Comparison of ENCODE assay signal across 25 cellular contexts in genomic region chr14:101407328-101407727, GRCh38.
"Had no signal": no experiment of that assay in that cellular context is flagged by ENCODE, and none has a peak within 500 bp of the region (broad histone marks: within the 10 kb centered on the region; RNA-seq: fewer than 3 reads in every experiment).

No MANE protein-coding gene starts in this region.

- H3K27ac ChIP-seq: body of pancreas, cardiac muscle cell, neutrophil, parathyroid adenoma had no signal

- H3K79me2 ChIP-seq: hepatocyte, parathyroid adenoma had no signal

- H2AFZ ChIP-seq: hepatocyte, parathyroid adenoma had no signal

- H3K4me3 Mint-ChIP-seq: activated CD8-positive, alpha-beta memory T cell treated with anti-CD3 and anti-CD28 coated beads, Interleukin-2, amount 10 ng/mL, durations not matched to agents 7 days and 5 days; activated CD8-positive, alpha-beta T cell treated with anti-CD3 and anti-CD28 coated beads for 36 hours; activated naive CD4-positive, alpha-beta T cell treated with anti-CD3 and anti-CD28 coated beads, Interleukin-2, amount 10 ng/mL, durations not matched to agents 7 days and 5 days; effector memory CD8-positive, alpha-beta T cell; immature natural killer cell; naive thymus-derived CD8-positive, alpha-beta T cell; stimulated activated effector memory CD8-positive, alpha-beta T cell treated with anti-CD3 and anti-CD28 coated beads, Interleukin-12 subunit alpha, Interleukin-12 subunit beta, amount 100 ng/mL, for 72 hours; stimulated activated naive CD8-positive, alpha-beta T cell treated with anti-CD3 and anti-CD28 coated beads, Interleukin-15, amount 100 ng/mL, for 72 hours had no signal

- H3K9ac ChIP-seq: parathyroid adenoma had no signal

- H3K4me3 ChIP-seq: body of pancreas, cardiac muscle cell, hepatocyte, left lung, transverse colon had no signal

- DNase-seq: activated CD4-positive, alpha-beta T cell treated with anti-CD3 and anti-CD28 coated beads for 48 hours; activated CD8-positive, alpha-beta memory T cell treated with anti-CD3 and anti-CD28 coated beads, Interleukin-2, amount 10 ng/mL, durations not matched to agents 7 days and 5 days; activated CD8-positive, alpha-beta T cell treated with anti-CD3 and anti-CD28 coated beads for 36 hours; activated effector memory CD4-positive, alpha-beta T cell treated with anti-CD3 and anti-CD28 coated beads, Interleukin-2, amount 50 U/mL, for 16 hours; activated naive CD4-positive, alpha-beta T cell treated with anti-CD3 and anti-CD28 coated beads, Interleukin-2, amount 10 ng/mL, durations not matched to agents 7 days and 5 days; activated T-cell treated with anti-CD3 and anti-CD28 coated beads for 4 hours; body of pancreas; dermis blood vessel endothelial cell; effector memory CD8-positive, alpha-beta T cell; foreskin melanocyte; immature natural killer cell; kidney glomerular epithelial cell; left lung; naive thymus-derived CD8-positive, alpha-beta T cell; small intestine; stimulated activated CD4-positive, alpha-beta T cell treated with anti-CD3 and anti-CD28 coated beads, Interleukin-2, amount 100 ng/mL, for 24 hours; stimulated activated naive CD8-positive, alpha-beta T cell treated with anti-CD3 and anti-CD28 coated beads, Interleukin-15, amount 100 ng/mL, for 72 hours; T-helper 2 cell; transverse colon had no signal

- H3K36me3 Mint-ChIP-seq: activated CD8-positive, alpha-beta memory T cell treated with anti-CD3 and anti-CD28 coated beads, Interleukin-2, amount 10 ng/mL, durations not matched to agents 7 days and 5 days; activated naive CD4-positive, alpha-beta T cell treated with anti-CD3 and anti-CD28 coated beads, Interleukin-2, amount 10 ng/mL, durations not matched to agents 7 days and 5 days; immature natural killer cell; naive thymus-derived CD8-positive, alpha-beta T cell; stimulated activated effector memory CD8-positive, alpha-beta T cell treated with anti-CD3 and anti-CD28 coated beads, Interleukin-12 subunit alpha, Interleukin-12 subunit beta, amount 100 ng/mL, for 72 hours had no signal

- H3K4me1 Mint-ChIP-seq: activated CD8-positive, alpha-beta memory T cell treated with anti-CD3 and anti-CD28 coated beads, Interleukin-2, amount 10 ng/mL, durations not matched to agents 7 days and 5 days; activated naive CD4-positive, alpha-beta T cell treated with anti-CD3 and anti-CD28 coated beads, Interleukin-2, amount 10 ng/mL, durations not matched to agents 7 days and 5 days; immature natural killer cell; stimulated activated effector memory CD8-positive, alpha-beta T cell treated with anti-CD3 and anti-CD28 coated beads, Interleukin-12 subunit alpha, Interleukin-12 subunit beta, amount 100 ng/mL, for 72 hours had no signal

- ATAC-seq: activated CD8-positive, alpha-beta memory T cell treated with anti-CD3 and anti-CD28 coated beads, Interleukin-2, amount 10 ng/mL, durations not matched to agents 7 days and 5 days; activated CD8-positive, alpha-beta T cell treated with anti-CD3 and anti-CD28 coated beads for 36 hours; body of pancreas; effector memory CD8-positive, alpha-beta T cell; esophagus mucosa; left lung; naive thymus-derived CD8-positive, alpha-beta T cell; stimulated activated effector memory CD8-positive, alpha-beta T cell treated with anti-CD3 and anti-CD28 coated beads, Interleukin-12 subunit alpha, Interleukin-12 subunit beta, amount 100 ng/mL, for 72 hours; stimulated activated naive CD8-positive, alpha-beta T cell treated with anti-CD3 and anti-CD28 coated beads, Interleukin-15, amount 100 ng/mL, for 72 hours had no signal

- H3K27me3 Mint-ChIP-seq: activated CD8-positive, alpha-beta memory T cell treated with anti-CD3 and anti-CD28 coated beads, Interleukin-2, amount 10 ng/mL, durations not matched to agents 7 days and 5 days had no signal

- H3K27ac Mint-ChIP-seq: activated CD8-positive, alpha-beta memory T cell treated with anti-CD3 and anti-CD28 coated beads, Interleukin-2, amount 10 ng/mL, durations not matched to agents 7 days and 5 days; activated CD8-positive, alpha-beta T cell treated with anti-CD3 and anti-CD28 coated beads for 36 hours; activated naive CD4-positive, alpha-beta T cell treated with anti-CD3 and anti-CD28 coated beads, Interleukin-2, amount 10 ng/mL, durations not matched to agents 7 days and 5 days; immature natural killer cell; naive thymus-derived CD8-positive, alpha-beta T cell; stimulated activated effector memory CD8-positive, alpha-beta T cell treated with anti-CD3 and anti-CD28 coated beads, Interleukin-12 subunit alpha, Interleukin-12 subunit beta, amount 100 ng/mL, for 72 hours had no signal

- H3K4me1 ChIP-seq: parathyroid adenoma had no signal

- H3K9me3 ChIP-seq: body of pancreas, left lung, neutrophil, transverse colon had no signal

- H3K36me3 ChIP-seq: cardiac muscle cell, left lung, neutrophil, transverse colon had no signal

- H3K27me3 ChIP-seq: body of pancreas, cardiac muscle cell, hepatocyte, transverse colon had no signal

- H3K4me2 ChIP-seq: hepatocyte had no signal
